9 cellular contexts compared by ENCODE assay signal in the genomic region with DNA sequence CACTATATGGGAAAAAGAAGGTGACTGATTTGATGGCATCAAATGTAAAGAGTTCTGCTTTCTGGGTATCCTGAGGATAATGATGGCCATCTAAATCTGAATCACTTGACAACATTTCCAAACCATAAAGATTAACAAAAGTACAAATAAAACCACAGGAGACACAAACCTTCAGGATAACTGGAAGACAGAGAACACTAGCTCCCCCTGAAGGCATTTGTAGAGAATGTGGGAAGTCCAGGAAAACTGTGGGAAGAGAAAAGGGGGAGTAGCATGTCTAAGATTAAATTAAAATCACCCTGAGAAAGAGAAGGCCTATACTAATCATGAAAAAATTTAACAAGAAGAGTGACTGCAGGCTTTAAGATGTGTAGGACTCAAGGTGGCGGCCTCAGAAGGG.
DNase-seq lines count a peak whose midpoint lies in the region; ATAC-seq, FAIRE-seq and TF ChIP-seq lines count a peak whose summit lies in the region.
"Had no signal": no experiment of that assay in that cellular context is flagged by ENCODE, and none has a peak within 500 bp of the region (broad histone marks: within the 10 kb centered on the region; RNA-seq: fewer than 3 reads in every experiment).

No MANE protein-coding gene starts in this region.

- H3K36me3 ChIP-seq in bronchial epithelial cell (ENCODE audit: control insufficient read depth, insufficient read depth, low read length): no peaks in the 10 kb centered on the region

- peaks cover 3% of the 10 kb centered on the region for H3K9me3 Mint-ChIP-seq in activated T-cell treated with anti-CD3 and anti-CD28 coated beads, Interleukin-2, amount 50 U/mL, for 4 hours

- H3K4me3 Mint-ChIP-seq in activated T-cell treated with anti-CD3 and anti-CD28 coated beads, Interleukin-2, amount 50 U/mL, for 4 hours: no peak overlapping the region

- H3K27me3 Mint-ChIP-seq in activated T-cell treated with anti-CD3 and anti-CD28 coated beads, Interleukin-2, amount 50 U/mL, for 4 hours (ENCODE audit: low read depth): no peaks in the 10 kb centered on the region

- H3K27ac ChIP-seq in C4-2B: no peak overlapping the region

- no peaks in the 10 kb centered on the region for H3K4me1 Mint-ChIP-seq in activated T-cell treated with anti-CD3 and anti-CD28 coated beads, Interleukin-2, amount 50 U/mL, for 4 hours (ENCODE audit: low read depth)

- ATAC-seq in omental fat pad (ENCODE audit: low FRiP score) (no peak), GM19035 (IDR thresholded peaks at IDR 0.05; ENCODE audit: unreplicated experiment) (no peak)
- ATAC-seq in activated T-cell treated with anti-CD3 and anti-CD28 coated beads, Interleukin-2, amount 50 U/mL, for 4 hours: no peak

- no peak overlapping the region for H3K4me3 ChIP-seq in bronchial epithelial cell (ENCODE audit: low read depth, low read length)

- H3K27me3 ChIP-seq in bronchial epithelial cell (ENCODE audit: control insufficient read depth, insufficient read depth, low read length): no peaks in the 10 kb centered on the region

- FAIRE-seq in bronchial epithelial cell (lab: Jason Lieb, UNC): no peak
- FAIRE-seq: endometrium had no signal

- TF ChIP-seq CTCF in C4-2B (conservative IDR thresholded peaks at IDR 0.05): peak; percentile 50
- TF ChIP-seq CTCF in LNCAP (IDR thresholded peaks at IDR 0.05): peak; percentile 53; the same call in 1 of the 2 replicates
- peak; percentile 33 for TF ChIP-seq CTCF in bronchial epithelial cell (IDR thresholded peaks at IDR 0.05; ENCODE audit: insufficient read depth, low read length, severe bottlenecking)
- TF ChIP-seq CTCF in omental fat pad (IDR thresholded peaks at IDR 0.05): no peak

- DNase-seq in bronchial epithelial cell (ENCODE audit: low read depth): peak; percentile 20
- peak; percentile 16 to 47 for DNase-seq in lung microvascular endothelial cell (ENCODE audit: low read depth in 2 of 2)
- DNase-seq in stimulated activated CD4-positive, alpha-beta T cell treated with anti-CD3 and anti-CD28 coated beads, Interleukin-2, amount 100 ng/mL, for 24 hours: no peak
- DNase-seq in omental fat pad (ENCODE audit: low spot score): no peak
- no peak for DNase-seq in activated T-cell treated with anti-CD3 and anti-CD28 coated beads, Interleukin-2, amount 50 U/mL, for 4 hours

- no peaks in the 10 kb centered on the region for H3K36me3 Mint-ChIP-seq in activated T-cell treated with anti-CD3 and anti-CD28 coated beads, Interleukin-2, amount 50 U/mL, for 4 hours (ENCODE audit: insufficient read depth)

Comparison
In these comparisons a context has a peak if more than half of its experiments do, and no peak if none do; other contexts are left out.
1. CTCF ChIP-seq: peak in C4-2B (single experiment), LNCAP (single experiment) and bronchial epithelial cell (single experiment); none in omental fat pad (0 of 3).
2. DNase-seq: peak in bronchial epithelial cell (single experiment) and lung microvascular endothelial cell (2 of 2); none in stimulated activated CD4-positive, alpha-beta T cell treated with anti-CD3 and anti-CD28 coated beads, Interleukin-2, amount 100 ng/mL, for 24 hours (0 of 2), omental fat pad (single experiment) and activated T-cell treated with anti-CD3 and anti-CD28 coated beads, Interleukin-2, amount 50 U/mL, for 4 hours (single experiment).